ENCODE assay signal across 12 cellular contexts in genomic region chr15:89250142-89250541, GRCh38. TPM values are rescaled to one million over a fixed set of nuclear protein-coding genes. Genes with fewer than 3 reads are reported as not detected.
"Had no signal": no experiment of that assay in that cellular context is flagged by ENCODE, and none has a peak within 500 bp of the region (broad histone marks: within the 10 kb centered on the region; RNA-seq: fewer than 3 reads in every experiment).

No MANE protein-coding gene starts in this region.

RNA-seq across cellular contexts. Expression of gene RLBP1, which starts 28.8 kb away (rescaled TPM):
- total RNA-seq: subcutaneous adipose tissue, suprapubic skin, thoracic aorta, thyroid gland, tibial nerve, transverse colon, upper lobe of left lung, upper lobe of right lung, ureter, urinary bladder, uterus, vagina had no signal
- polyA plus RNA-seq: urinary bladder had no signal
